ENCODE assay signal across 1 cellular context in the genomic region with DNA sequence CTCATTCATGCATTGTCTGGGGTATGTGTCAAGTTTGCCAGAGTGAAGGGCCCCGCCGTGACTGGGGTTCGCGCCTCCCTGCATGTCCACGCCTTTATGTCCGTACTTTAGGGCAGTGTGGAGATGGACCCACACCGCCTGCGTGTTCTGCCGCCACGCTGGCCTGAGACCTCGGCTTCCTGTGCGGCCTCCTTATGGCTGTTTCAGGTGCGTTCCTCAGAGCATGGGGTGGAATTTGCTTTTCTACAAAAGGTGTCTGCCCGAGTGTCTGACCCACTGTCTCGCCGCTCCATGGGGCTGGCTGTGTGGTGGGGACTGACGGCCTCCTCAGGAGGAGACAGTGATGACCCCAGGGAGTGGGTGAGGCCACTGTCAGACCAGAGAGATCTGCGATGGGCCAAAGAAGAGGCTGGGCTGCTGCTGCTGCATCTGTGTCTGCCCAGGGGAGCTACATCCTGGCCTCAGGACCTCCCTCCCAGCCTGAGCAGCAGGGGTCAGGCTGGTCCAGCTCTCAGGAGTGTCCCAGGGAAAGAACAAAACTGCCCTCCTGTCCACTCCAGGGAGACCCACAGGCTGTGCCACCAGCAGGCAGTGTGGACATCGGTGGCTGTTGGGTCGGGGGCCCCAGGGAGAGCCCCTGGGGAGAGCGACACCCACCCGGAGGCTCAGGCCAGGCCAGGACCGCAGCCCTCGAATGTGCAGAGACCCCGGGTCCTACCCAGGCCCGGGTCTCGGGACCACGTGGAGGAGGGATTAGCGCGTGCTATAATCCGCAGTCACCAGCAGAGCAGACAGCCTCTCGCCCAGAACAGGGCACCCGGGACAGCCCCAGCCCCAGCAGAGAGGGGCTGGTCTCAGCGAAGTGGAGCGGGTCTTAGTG.
TF ChIP-seq lines count a peak whose summit lies in the region.

No MANE protein-coding gene starts in this region.

TF ChIP-seq in GM23338, 12 proteins besides CTCF, POLR2A, EP300 and RAD21 (continued from another document):
- TF ChIP-seq ZNF462 (CRISPR knock-in tag; IDR thresholded peaks at IDR 0.05), result no peak
- no peak for TF ChIP-seq ZNF331 (CRISPR knock-in tag; IDR thresholded peaks at IDR 0.05; ENCODE audit: low read depth)
- no peak for TF ChIP-seq ZNF114 (CRISPR knock-in tag; IDR thresholded peaks at IDR 0.05)
- no peak for TF ChIP-seq EZH2phosphoT487 (IDR thresholded peaks at IDR 0.05; ENCODE audit: unreplicated experiment)
- TF ChIP-seq JUNB (IDR thresholded peaks at IDR 0.05; ENCODE audit: unreplicated experiment), result no peak
- no peak for TF ChIP-seq NANOG (IDR thresholded peaks at IDR 0.05; ENCODE audit: borderline replicate concordance)
